Comparison of ENCODE assay signal across 1 cellular context in genomic region chr16:74817851-74818250, GRCh38.
TF ChIP-seq lines count a peak whose summit lies in the region.

No MANE protein-coding gene starts in this region.

TF ChIP-seq in HEK293T, 16 proteins besides CTCF, POLR2A, EP300 and RAD21 (continued from another document):
- TF ChIP-seq SUZ12 (IDR thresholded peaks at IDR 0.05) (no peak), SP1 (IDR thresholded peaks at IDR 0.05) (no peak), L3MBTL2 (conservative IDR thresholded peaks at IDR 0.05) (no peak), HDGF (IDR thresholded peaks at IDR 0.05; ENCODE audit: borderline replicate concordance) (no peak), LEF1 (IDR thresholded peaks at IDR 0.05; ENCODE audit: borderline replicate concordance) (no peak)
